7 cellular contexts compared by ENCODE assay signal in genomic region chr18:46148810-46149209, GRCh38. TPM values are rescaled to one million over a fixed set of nuclear protein-coding genes. Genes with fewer than 3 reads are reported as not detected.
A peak's percentile ranks its signal among the peaks of the same experiment; 100 is the strongest.
DNase-seq lines count a peak whose midpoint lies in the region; ATAC-seq and TF ChIP-seq lines count a peak whose summit lies in the region.

No MANE protein-coding gene starts in this region.

- no peak overlapping the region for H3K4me3 Mint-ChIP-seq in activated naive CD8-positive, alpha-beta T cell

- no peaks in the 10 kb centered on the region for H3K27me3 ChIP-seq in Panc1 (ENCODE audit: control insufficient read depth, insufficient read depth, low read length)
- no peaks in the 10 kb centered on the region for H3K27me3 ChIP-seq in cardiac muscle cell

- ATAC-seq in Panc1: peak; percentile 59

- H3K27ac Mint-ChIP-seq in activated naive CD8-positive, alpha-beta T cell: peak overlapping the region; percentile 13

- POLR2A ChIA-PET in Panc1 (lab: Charles Lee): no interaction called here

- no TSS peak for BruUV-seq in Panc1 (replicated peaks; lab: Mats Ljungman, UMichigan)

- H3K36me3 Mint-ChIP-seq in activated naive CD8-positive, alpha-beta T cell: no peaks in the 10 kb centered on the region

- DNase-seq in EH (ENCODE audit: low read depth): peak; percentile 71
- peak; percentile 29 for DNase-seq in KG1 (lab: John Stamatoyannopoulos, UW)
- peak; percentile 55 for DNase-seq in Panc1 (ENCODE audit: low read depth, low spot score)
- DNase-seq in cardiac muscle cell (ENCODE audit: low read depth in 1 of 2, low spot score in 1 of 2): peak; percentile 68 to 80
- DNase-seq in retinal pigment epithelial cell (ENCODE audit: low read depth): no peak
- no peak for DNase-seq in middle frontal gyrus (ENCODE audit: extremely low spot score, low spot score)

- H3K4me3 ChIP-seq in Panc1 (ENCODE audit: low read depth in 2 of 2, low read length in 2 of 2) (no peak overlapping the region), cardiac muscle cell (no peak overlapping the region), retinal pigment epithelial cell (ENCODE audit: low read length) (no peak overlapping the region)

- no peak overlapping the region for H3K27ac ChIP-seq in Panc1 (ENCODE audit: low read length)
- H3K27ac ChIP-seq in cardiac muscle cell: no peak overlapping the region

- no peaks in the 10 kb centered on the region for H3K9me3 Mint-ChIP-seq in activated naive CD8-positive, alpha-beta T cell (ENCODE audit: low read depth)

- H3K4me1 Mint-ChIP-seq in activated naive CD8-positive, alpha-beta T cell (ENCODE audit: low read depth): peaks cover 43% of the 10 kb centered on the region

- H3K27me3 Mint-ChIP-seq in activated naive CD8-positive, alpha-beta T cell: no peaks in the 10 kb centered on the region

- H3K9me3 ChIP-seq in Panc1 (ENCODE audit: control insufficient read depth, insufficient read depth, low read depth, low read length) (no peaks in the 10 kb centered on the region), cardiac muscle cell (ENCODE audit: low read depth) (no peaks in the 10 kb centered on the region)

- in situ Hi-C loops in Panc1 (cut with HindIII; ENCODE audit: low pct_unique_long_range_greater_than_20kb, low sequenced_read_pairs): no loop called here

- H3K4me1 ChIP-seq in Panc1 (ENCODE audit: control insufficient read depth, insufficient read depth, low read length) (peaks cover 11% of the 10 kb centered on the region), cardiac muscle cell (ENCODE audit: low read depth) (peaks cover 13% of the 10 kb centered on the region)

- TF ChIP-seq CTCF in Panc1 (IDR thresholded peaks at IDR 0.05) (peak; percentile 63), cardiac muscle cell (IDR thresholded peaks at IDR 0.05; ENCODE audit: low read depth, low read length) (peak; percentile 64), retinal pigment epithelial cell (conservative IDR thresholded peaks at IDR 0.05; ENCODE audit: low read depth, low read length) (peak; percentile 61)

- H3K36me3 ChIP-seq in Panc1 (ENCODE audit: control insufficient read depth, insufficient read depth, low read length) (no peaks in the 10 kb centered on the region), cardiac muscle cell (no peaks in the 10 kb centered on the region)

- CTCF ChIA-PET in Panc1 (lab: Charles Lee): interaction anchor here (0.9 kb wide), 1 partner anchor 25 kb away, joined by 6 read pairs; a partner anchor contains a TSS

- intact Hi-C loops in Panc1 (cut with micrococcal nuclease; ENCODE audit: unreplicated experiment): loop anchor here (10.0 kb wide), 1 partner anchor 506 kb away; the partner anchor contains the start of gene LOXHD1

RNA-seq across cellular contexts. Expression of gene HAUS1, which starts 44.6 kb away (rescaled TPM):
- total RNA-seq in Panc1 (2021; ENCODE audit: unreplicated experiment) (28.4 TPM), cardiac muscle cell (34.8 and 75.5 TPM in 2 replicates)
- 13.9 TPM for polyA plus RNA-seq in Panc1 (2012; ENCODE audit: insufficient read length)
- polyA plus RNA-seq in cardiac muscle cell: 74.2 and 75.8 TPM in 2 replicates

RNA-seq across cellular contexts. Expression of gene ATP5F1A, which starts 50.7 kb away (rescaled TPM):
- total RNA-seq in Panc1 (2021; ENCODE audit: unreplicated experiment) (298 TPM), cardiac muscle cell (1,340 and 1,633 TPM in 2 replicates)
- 248 TPM for polyA plus RNA-seq in Panc1 (2012; ENCODE audit: insufficient read length)
- polyA plus RNA-seq in cardiac muscle cell: 1,388 and 1,610 TPM in 2 replicates

Comparison
In these comparisons a context has a peak if more than half of its experiments do, and no peak if none do; other contexts are left out.
1. DNase-seq: peak in EH (single experiment), KG1 (single experiment), Panc1 (single experiment) and cardiac muscle cell (2 of 2); none in retinal pigment epithelial cell (single experiment) and middle frontal gyrus (single experiment).
2. Peak in every context shown above with its lines, with median percentiles within 50 percentile points of each other: CTCF ChIP-seq.